ENCODE assay signal across 1 cellular context in genomic region chr22:24633243-24634023, GRCh38.
A peak's percentile ranks its signal among the peaks of the same experiment; 100 is the strongest.
TF ChIP-seq lines count a peak whose summit lies in the region.

No MANE protein-coding gene starts in this region.

TF ChIP-seq in WTC11, 78 proteins besides CTCF, POLR2A, EP300 and RAD21:
- peak; percentile 95; the same call in 1 of the 2 replicates for TF ChIP-seq ZBTB43 (CRISPR knock-in tag; IDR thresholded peaks at IDR 0.05)
